In the genomic region with DNA sequence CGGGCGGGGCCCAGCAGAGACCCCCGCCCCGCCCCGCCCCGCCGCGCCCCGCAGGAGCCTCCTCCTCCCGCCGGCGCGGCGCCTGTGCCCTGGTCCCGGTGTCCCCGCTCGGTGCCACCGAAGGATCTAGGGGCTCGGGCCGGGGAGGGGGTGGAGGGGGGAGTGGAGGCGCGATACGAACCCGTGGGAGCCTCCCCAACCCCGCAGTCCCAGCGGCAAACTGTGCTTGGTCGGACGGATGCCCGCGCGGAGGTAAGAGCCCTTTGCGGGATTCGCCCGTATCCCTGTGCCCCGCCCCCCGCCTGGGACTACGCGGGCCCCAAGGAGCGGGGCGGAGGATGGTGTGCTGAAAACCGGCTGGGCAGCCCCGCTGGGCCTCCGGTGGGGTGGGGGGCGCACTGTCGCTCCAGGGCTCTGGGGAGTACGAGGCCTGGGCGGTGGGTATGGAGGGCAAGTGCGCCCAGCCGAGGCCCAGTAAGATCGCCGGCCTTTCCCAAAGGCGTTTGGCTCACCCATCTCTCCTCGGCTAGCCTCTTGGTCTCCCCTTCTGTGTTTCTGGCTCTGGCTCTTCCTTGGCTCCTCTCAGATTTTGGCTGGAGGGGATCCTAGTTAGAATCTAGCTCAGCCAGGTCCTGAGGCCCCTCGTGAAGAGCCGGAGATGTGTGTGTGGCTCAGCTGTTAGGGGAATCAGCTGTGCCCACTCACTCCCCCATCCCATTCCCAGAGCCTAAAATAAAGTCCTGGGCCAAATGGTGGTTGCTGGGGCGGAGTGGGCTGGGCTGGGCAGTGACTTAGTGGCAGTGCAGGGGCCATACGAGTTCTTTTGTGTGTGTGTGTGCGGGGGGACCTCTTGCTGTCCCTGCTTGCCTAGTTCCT, we compare ENCODE assay signal across 9 cellular contexts.
A peak's percentile ranks its signal among the peaks of the same experiment; 100 is the strongest.
DNase-seq lines count a peak whose midpoint lies in the region; ATAC-seq and TF ChIP-seq lines count a peak whose summit lies in the region.
"Had no signal": no experiment of that assay in that cellular context is flagged by ENCODE, and none has a peak within 500 bp of the region (broad histone marks: within the 10 kb centered on the region; RNA-seq: fewer than 3 reads in every experiment).

No MANE protein-coding gene starts in this region.

- no peak for TF ChIP-seq RAD21 in neural cell (conservative IDR thresholded peaks at IDR 0.05)

- TF ChIP-seq CTCF in activated CD8-positive, alpha-beta T cell treated with anti-CD3 and anti-CD28 coated beads for 36 hours (IDR thresholded peaks at IDR 0.05), result no peak
- no peak for TF ChIP-seq CTCF in neural cell (IDR thresholded peaks at IDR 0.05; ENCODE audit: poor library complexity, severe bottlenecking)

- H2AFZ ChIP-seq in neural cell (ENCODE audit: low read depth, low read length), result no peak overlapping the region

- no peaks in the 10 kb centered on the region for H3K79me2 ChIP-seq in neural cell (replicated peaks; ENCODE audit: insufficient read depth, low read length)

- peak overlapping the region; percentile 64 for H3K4me3 ChIP-seq in neural cell (ENCODE audit: low read length)
- H3K4me3 ChIP-seq: BLaER1 had no signal

- H4K20me1 ChIP-seq in neural cell (ENCODE audit: insufficient read depth), result no peaks in the 10 kb centered on the region

- H3K9ac ChIP-seq in neural cell (ENCODE audit: low read length), result peak overlapping the region; percentile 59
- H3K9ac ChIP-seq: BLaER1 had no signal

- peak overlapping the region; percentile 50 for H3K4me2 ChIP-seq in neural cell (ENCODE audit: low read length)
- H3K4me2 ChIP-seq: BLaER1 had no signal

- no peak for TF ChIP-seq EP300 in neural cell (conservative IDR thresholded peaks at IDR 0.05; ENCODE audit: poor library complexity, severe bottlenecking)

- no peaks in the 10 kb centered on the region for H3K9me3 Mint-ChIP-seq in activated CD8-positive, alpha-beta T cell treated with anti-CD3 and anti-CD28 coated beads for 36 hours

- no peak overlapping the region for H3K27ac ChIP-seq in neural cell (ENCODE audit: low read length)
- H3K27ac ChIP-seq: BLaER1 had no signal

- H3K27ac Mint-ChIP-seq in activated CD8-positive, alpha-beta T cell treated with anti-CD3 and anti-CD28 coated beads for 36 hours, result no peak overlapping the region

- intact Hi-C loops in activated CD8-positive, alpha-beta T cell treated with anti-CD3 and anti-CD28 coated beads for 36 hours (cut with micrococcal nuclease), result no loop called here

- H3K4me3 Mint-ChIP-seq in activated CD8-positive, alpha-beta T cell treated with anti-CD3 and anti-CD28 coated beads for 36 hours, result peak overlapping the region; percentile 69

- no peaks in the 10 kb centered on the region for H3K9me3 ChIP-seq in neural cell (ENCODE audit: low read length)

- POLR2A ChIA-PET in activated CD8-positive, alpha-beta T cell treated with anti-CD3 and anti-CD28 coated beads for 36 hours (lab: Charles Lee), result no interaction called here

- peak; percentile 12 for ATAC-seq in HG03159 (IDR thresholded peaks at IDR 0.05; ENCODE audit: unreplicated experiment)
- ATAC-seq in activated CD8-positive, alpha-beta T cell treated with anti-CD3 and anti-CD28 coated beads for 36 hours, result no peak

- peaks cover 65% of the 10 kb centered on the region for H3K27me3 ChIP-seq in neural cell (ENCODE audit: insufficient read depth, low read depth, low read length)

- DNase-seq in NCI-H524 (lab: John Stamatoyannopoulos, UW) (peak; percentile 48 to 64), NCI-H524 treated with DMSO at 0.1 percent for 48 hours (lab: John Stamatoyannopoulos, UW) (no peak), foreskin melanocyte (no peak), DMS153 treated with DMSO at 0.1 percent for 48 hours (lab: John Stamatoyannopoulos, UW; ENCODE audit: unreplicated experiment) (no peak), midbrain (lab: John Stamatoyannopoulos, UW) (no peak)
- no peak for DNase-seq in activated CD8-positive, alpha-beta T cell treated with anti-CD3 and anti-CD28 coated beads for 36 hours

- CTCF ChIA-PET in activated CD8-positive, alpha-beta T cell treated with anti-CD3 and anti-CD28 coated beads for 36 hours (lab: Charles Lee), result interaction anchor here (1.0 to 5.4 kb wide), 8 partner anchors 17 to 72 kb away, joined by 3 to 63 read pairs (median 5); no protein-coding TSS in a partner anchor

- no peaks in the 10 kb centered on the region for H3K9me2 ChIP-seq in neural cell (ENCODE audit: insufficient read depth, low read length)

- peaks cover 10% of the 10 kb centered on the region for H3K4me1 Mint-ChIP-seq in activated CD8-positive, alpha-beta T cell treated with anti-CD3 and anti-CD28 coated beads for 36 hours (ENCODE audit: low read depth)

- peaks cover 69% of the 10 kb centered on the region for H3K27me3 Mint-ChIP-seq in activated CD8-positive, alpha-beta T cell treated with anti-CD3 and anti-CD28 coated beads for 36 hours

- no peaks in the 10 kb centered on the region for H3K36me3 ChIP-seq in neural cell (ENCODE audit: insufficient read depth, low read length)
- H3K36me3 ChIP-seq: BLaER1 had no signal

- no peaks in the 10 kb centered on the region for H3K36me3 Mint-ChIP-seq in activated CD8-positive, alpha-beta T cell treated with anti-CD3 and anti-CD28 coated beads for 36 hours (ENCODE audit: low read depth)

- no peaks in the 10 kb centered on the region for H3F3A ChIP-seq in neural cell (ENCODE audit: insufficient read depth, low read length, poor library complexity, severe bottlenecking)

TF ChIP-seq in neural cell, 6 proteins besides CTCF, POLR2A, EP300 and RAD21:
- TF ChIP-seq, protein P1, sequence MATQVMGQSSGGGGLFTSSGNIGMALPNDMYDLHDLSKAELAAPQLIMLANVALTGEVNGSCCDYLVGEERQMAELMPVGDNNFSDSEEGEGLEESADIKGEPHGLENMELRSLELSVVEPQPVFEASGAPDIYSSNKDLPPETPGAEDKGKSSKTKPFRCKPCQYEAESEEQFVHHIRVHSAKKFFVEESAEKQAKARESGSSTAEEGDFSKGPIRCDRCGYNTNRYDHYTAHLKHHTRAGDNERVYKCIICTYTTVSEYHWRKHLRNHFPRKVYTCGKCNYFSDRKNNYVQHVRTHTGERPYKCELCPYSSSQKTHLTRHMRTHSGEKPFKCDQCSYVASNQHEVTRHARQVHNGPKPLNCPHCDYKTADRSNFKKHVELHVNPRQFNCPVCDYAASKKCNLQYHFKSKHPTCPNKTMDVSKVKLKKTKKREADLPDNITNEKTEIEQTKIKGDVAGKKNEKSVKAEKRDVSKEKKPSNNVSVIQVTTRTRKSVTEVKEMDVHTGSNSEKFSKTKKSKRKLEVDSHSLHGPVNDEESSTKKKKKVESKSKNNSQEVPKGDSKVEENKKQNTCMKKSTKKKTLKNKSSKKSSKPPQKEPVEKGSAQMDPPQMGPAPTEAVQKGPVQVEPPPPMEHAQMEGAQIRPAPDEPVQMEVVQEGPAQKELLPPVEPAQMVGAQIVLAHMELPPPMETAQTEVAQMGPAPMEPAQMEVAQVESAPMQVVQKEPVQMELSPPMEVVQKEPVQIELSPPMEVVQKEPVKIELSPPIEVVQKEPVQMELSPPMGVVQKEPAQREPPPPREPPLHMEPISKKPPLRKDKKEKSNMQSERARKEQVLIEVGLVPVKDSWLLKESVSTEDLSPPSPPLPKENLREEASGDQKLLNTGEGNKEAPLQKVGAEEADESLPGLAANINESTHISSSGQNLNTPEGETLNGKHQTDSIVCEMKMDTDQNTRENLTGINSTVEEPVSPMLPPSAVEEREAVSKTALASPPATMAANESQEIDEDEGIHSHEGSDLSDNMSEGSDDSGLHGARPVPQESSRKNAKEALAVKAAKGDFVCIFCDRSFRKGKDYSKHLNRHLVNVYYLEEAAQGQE (IDR thresholded peaks at IDR 0.05; ENCODE audit: borderline replicate concordance), result no peak
- peak; percentile 4 for TF ChIP-seq POLR2AphosphoS5 (IDR thresholded peaks at IDR 0.05)

Comparison
In these comparisons a context has a peak if more than half of its experiments do, and no peak if none do; other contexts are left out.
1. DNase-seq: peak in NCI-H524 (2 of 2); none in NCI-H524 treated with DMSO at 0.1 percent for 48 hours (single experiment), activated CD8-positive, alpha-beta T cell treated with anti-CD3 and anti-CD28 coated beads for 36 hours (single experiment), foreskin melanocyte (single experiment), DMS153 treated with DMSO at 0.1 percent for 48 hours (single experiment) and midbrain (single experiment).